8 cellular contexts compared by ENCODE assay signal in the genomic region with DNA sequence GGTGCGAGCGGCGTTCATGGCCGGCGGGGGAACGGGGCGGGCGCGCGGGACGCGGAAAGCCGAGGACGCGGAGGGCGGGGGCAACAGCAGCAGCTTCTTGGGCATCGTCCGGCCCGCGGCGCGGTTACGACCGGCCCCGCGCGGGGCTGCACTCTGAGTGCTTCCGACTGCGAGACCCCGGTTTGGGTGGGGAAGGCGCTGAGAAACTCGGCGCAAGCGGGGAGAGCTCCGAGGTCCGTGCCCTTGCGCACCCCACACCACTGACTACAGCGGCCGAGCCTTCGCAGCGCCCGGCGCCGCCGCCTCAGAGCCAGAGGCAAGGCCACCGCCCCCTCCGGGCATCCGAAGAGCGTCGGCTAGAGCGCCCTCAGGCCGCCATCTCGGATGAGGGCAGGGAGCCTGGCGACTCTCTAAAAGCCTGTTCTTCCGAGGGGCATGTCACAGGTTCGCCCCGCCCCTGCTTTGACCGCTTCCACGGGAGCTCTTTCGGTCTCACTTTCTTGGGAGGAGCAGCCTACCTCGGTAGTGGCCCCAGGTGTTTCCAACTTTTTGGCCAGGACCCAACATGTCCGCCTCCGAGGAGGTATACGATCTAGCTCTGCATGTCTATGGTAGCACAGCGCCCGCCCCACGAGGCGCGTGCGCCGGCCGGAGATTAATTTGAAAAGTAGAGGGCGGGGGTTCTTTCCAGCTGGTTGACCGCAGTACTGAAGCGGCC. TPM values are rescaled to one million over a fixed set of nuclear protein-coding genes. Genes with fewer than 3 reads are reported as not detected.
A peak's percentile ranks its signal among the peaks of the same experiment; 100 is the strongest.
DNase-seq lines count a peak whose midpoint lies in the region; ATAC-seq and TF ChIP-seq lines count a peak whose summit lies in the region.

Gene PRPSAP1, minus strand, starts transcription at position 318 of the 718 bp plus-strand sequence. Its CDS starts 213 bp downstream, at position 105.

- H3K4me3 ChIP-seq in lower lobe of right lung = peak within 1 kb of the TSS; percentile 95

- ATAC-seq in GM19351 (IDR thresholded peaks at IDR 0.05; ENCODE audit: unreplicated experiment) = peak; percentile 89
- peak; percentile 34 for ATAC-seq in HG03558 (IDR thresholded peaks at IDR 0.05; ENCODE audit: extremely low read depth, unreplicated experiment)
- peak; percentile 98 to 99 for ATAC-seq in lower lobe of right lung

- H3K27me3 ChIP-seq in lower lobe of right lung (ENCODE audit: low read depth) = no peaks in the 10 kb centered on the region

- POLR2A ChIA-PET in activated CD4-positive, alpha-beta memory T cell treated with anti-CD3 and anti-CD28 coated beads for 36 hours (lab: Charles Lee) = interaction anchor here (0.7 to 2.9 kb wide), 11 partner anchors 8 to 282 kb away, joined by 3 to 26 read pairs (median 3); partner anchors contain the start of gene SPHK1

- peaks cover 0 to 1% (median 0%) of the 10 kb centered on the region in 7 donors for H3K9me3 Mint-ChIP-seq in CD14-positive monocyte
- H3K9me3 Mint-ChIP-seq in activated CD4-positive, alpha-beta memory T cell treated with anti-CD3 and anti-CD28 coated beads for 36 hours = no peaks in the 10 kb centered on the region

- DNase-seq in CD14-positive monocyte (ENCODE audit: low spot score) = peak; percentile 65
- peak; percentile 75 for DNase-seq in NCI-H748 treated with DMSO at 0.1 percent for 48 hours (lab: John Stamatoyannopoulos, UW)
- DNase-seq in activated CD4-positive, alpha-beta memory T cell treated with anti-CD3 and anti-CD28 coated beads for 36 hours = peak; percentile 88
- DNase-seq in ecto neural progenitor cell (ENCODE audit: low spot score) = peak; percentile 96
- peak; percentile 93 for DNase-seq in lower lobe of right lung
- peak; percentile 59 to 80 (median 66) for DNase-seq in stimulated activated CD4-positive, alpha-beta T cell treated with anti-CD3 and anti-CD28 coated beads, TNF-alpha, amount 100 ng/mL, for 24 hours (ENCODE audit: low read depth in 3 of 3)

- peak within 1 kb of the TSS; percentile 90 to 100 (median 100) for H3K27ac Mint-ChIP-seq in CD14-positive monocyte
- H3K27ac Mint-ChIP-seq in activated CD4-positive, alpha-beta memory T cell treated with anti-CD3 and anti-CD28 coated beads for 36 hours = peak within 1 kb of the TSS; percentile 99

- no peaks in the 10 kb centered on the region for H3K36me3 ChIP-seq in lower lobe of right lung

- intact Hi-C loops in CD14-positive monocyte (cut with micrococcal nuclease) = loop anchor here (2.0 to 5.0 kb wide), 2 partner anchors 31 to 34 kb away; partner anchors contain the start of gene SPHK1 (in 1 of the 2)
- intact Hi-C loops in activated CD4-positive, alpha-beta memory T cell treated with anti-CD3 and anti-CD28 coated beads for 36 hours (cut with micrococcal nuclease) = loop anchor here (1.0 kb wide), 1 partner anchor 30 kb away; no protein-coding TSS in a partner anchor
- intact Hi-C loops in lower lobe of right lung (cut with DNase I) = no loop called here

- peaks cover 21% of the 10 kb centered on the region for H3K4me1 ChIP-seq in lower lobe of right lung

- H3K9me3 ChIP-seq in lower lobe of right lung = no peaks in the 10 kb centered on the region

- H3K27ac ChIP-seq in lower lobe of right lung = peak within 1 kb of the TSS; percentile 89

- H3K36me3 Mint-ChIP-seq in CD14-positive monocyte = peaks cover 0 to 2% of the 10 kb centered on the region in 2 donors
- H3K36me3 Mint-ChIP-seq in activated CD4-positive, alpha-beta memory T cell treated with anti-CD3 and anti-CD28 coated beads for 36 hours = no peaks in the 10 kb centered on the region

- peak within 1 kb of the TSS; percentile 91 to 99 for H3K4me3 Mint-ChIP-seq in CD14-positive monocyte
- H3K4me3 Mint-ChIP-seq in activated CD4-positive, alpha-beta memory T cell treated with anti-CD3 and anti-CD28 coated beads for 36 hours = peak within 1 kb of the TSS; percentile 96

- TF ChIP-seq CTCF in CD14-positive monocyte (IDR thresholded peaks at IDR 0.05) (peak; percentile 36), lower lobe of right lung (IDR thresholded peaks at IDR 0.05) (peak; percentile 66)

- peaks cover 24% of the 10 kb centered on the region for H3K4me1 Mint-ChIP-seq in CD14-positive monocyte
- H3K4me1 Mint-ChIP-seq in activated CD4-positive, alpha-beta memory T cell treated with anti-CD3 and anti-CD28 coated beads for 36 hours (ENCODE audit: low read depth) = peaks cover 18% of the 10 kb centered on the region

- CTCF ChIA-PET in activated CD4-positive, alpha-beta memory T cell treated with anti-CD3 and anti-CD28 coated beads for 36 hours (lab: Charles Lee) = interaction anchor here (0.7 to 8.4 kb wide), 15 partner anchors 9 to 348 kb away, joined by 3 to 97 read pairs (median 4); partner anchors contain the start of gene SPHK1

- peaks cover 3 to 5% (median 3%) of the 10 kb centered on the region in 3 donors for H3K27me3 Mint-ChIP-seq in CD14-positive monocyte (ENCODE audit: low read depth in 3 of 3)
- H3K27me3 Mint-ChIP-seq in activated CD4-positive, alpha-beta memory T cell treated with anti-CD3 and anti-CD28 coated beads for 36 hours = no peaks in the 10 kb centered on the region

RNA-seq across cellular contexts. Expression of gene PRPSAP1, which starts in this region (rescaled TPM):
- polyA plus RNA-seq in CD14-positive monocyte = 10 to 100 TPM; 45.8 to 51.2 TPM
- total RNA-seq in activated CD4-positive, alpha-beta memory T cell treated with anti-CD3 and anti-CD28 coated beads for 36 hours = 10 to 100 TPM; 40.1 to 42.1 TPM
- 70.4 TPM for total RNA-seq in lower lobe of right lung

Comparison
In these comparisons a context has a peak if more than half of its experiments do, and no peak if none do; other contexts are left out.
1. Peak in every context shown above with its lines: DNase-seq, ATAC-seq, H3K4me3 ChIP-seq and H3K27ac ChIP-seq.
2. ATAC-seq: peak in every context shown above with its lines; median percentile 98 in lower lobe of right lung; 89 in GM19351; 34 in HG03558.